ENCODE assay signal across 8 cellular contexts in the genomic region with DNA sequence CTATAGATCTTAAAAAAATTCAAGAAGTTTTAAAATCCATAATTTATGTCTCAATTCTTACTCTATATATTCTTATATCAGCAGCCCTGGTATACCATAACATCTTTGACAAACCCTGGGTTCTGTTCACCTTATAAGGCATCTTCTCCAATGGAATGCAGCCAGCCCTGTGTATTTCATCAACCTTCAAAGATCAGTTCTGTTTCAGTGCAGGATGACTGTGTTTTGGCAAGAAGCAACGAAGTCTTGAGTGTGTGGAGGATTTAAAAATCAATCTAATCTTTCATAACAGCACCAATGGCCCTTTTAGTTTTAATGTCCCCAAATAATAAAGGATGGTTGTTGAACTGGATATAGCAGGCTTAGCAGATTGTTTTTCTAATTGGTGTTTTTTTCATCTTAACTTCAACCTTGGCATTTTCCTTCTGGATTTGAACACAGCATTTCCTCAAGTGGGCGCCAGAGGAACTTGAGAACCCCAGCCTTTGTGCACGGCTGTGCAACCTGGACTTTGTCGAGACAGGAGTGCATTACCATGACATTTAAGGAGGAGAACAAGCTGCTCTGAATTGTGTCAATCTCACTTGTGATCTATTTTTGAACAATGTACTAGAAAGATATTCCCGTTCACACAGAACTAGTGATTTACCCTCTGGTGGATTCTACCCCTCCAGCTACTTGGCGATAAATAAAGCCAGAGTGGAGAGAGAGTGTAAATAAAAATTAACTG.
DNase-seq lines count a peak whose midpoint lies in the region; ATAC-seq and TF ChIP-seq lines count a peak whose summit lies in the region.

No MANE protein-coding gene starts in this region.

- H3K9me3 Mint-ChIP-seq in brain = peaks cover 0 to 9% (median 8%) of the 10 kb centered on the region in 5 experiments

- peaks cover 28% of the 10 kb centered on the region for H3K4me1 Mint-ChIP-seq in brain

- no peak for ATAC-seq in HG02588 (IDR thresholded peaks at IDR 0.05; ENCODE audit: unreplicated experiment)

- peak; percentile 23 for DNase-seq in CD1c-positive myeloid dendritic cell (ENCODE audit: extremely low spot score)
- peak; percentile 76 for DNase-seq in left kidney (ENCODE audit: low read depth, low spot score)
- no peak for DNase-seq in NCI-H2196 treated with DMSO at 0.1 percent for 48 hours (lab: John Stamatoyannopoulos, UW; ENCODE audit: unreplicated experiment)
- no peak for DNase-seq in stimulated activated naive CD4-positive, alpha-beta T cell treated with Interleukin-2 at 50 U/mL for 16 hours (lab: John Stamatoyannopoulos, UW)
- no peak for DNase-seq in SKM-1 treated with dmso at 0.1 percent for 144 hours (lab: John Stamatoyannopoulos, UW; ENCODE audit: unreplicated experiment)

- TF ChIP-seq EP300 in Ishikawa (IDR thresholded peaks at IDR 0.05; ENCODE audit: borderline replicate concordance) = no peak

- H3K36me3 Mint-ChIP-seq in brain = no peaks in the 10 kb centered on the region

- H3K27me3 Mint-ChIP-seq in brain = peaks cover 2% of the 10 kb centered on the region

- TF ChIP-seq CTCF in brain (conservative IDR thresholded peaks at IDR 0.05) = peak; percentile 49 to 54

- TF ChIP-seq RAD21 in Ishikawa (IDR thresholded peaks at IDR 0.05; ENCODE audit: low read depth) = peak; percentile 82

- peak overlapping the region in 3 of 5 experiments; percentile 70 to 85 (median 81) for H3K27ac Mint-ChIP-seq in brain

- H3K4me3 Mint-ChIP-seq in brain = no peak overlapping the region

TF ChIP-seq in Ishikawa, 13 proteins besides CTCF, POLR2A, EP300 and RAD21:
- TF ChIP-seq NFIC (IDR thresholded peaks at IDR 0.05) (no peak), YY1 (IDR thresholded peaks at IDR 0.05; ENCODE audit: low read depth) (no peak), EGR1 (IDR thresholded peaks at IDR 0.05) (no peak), TAF1 (IDR thresholded peaks at IDR 0.05; ENCODE audit: low read depth) (no peak), CREB1 (IDR thresholded peaks at IDR 0.05; ENCODE audit: low read depth) (no peak), TEAD4 (IDR thresholded peaks at IDR 0.05) (no peak)
- TF ChIP-seq, protein P1, sequence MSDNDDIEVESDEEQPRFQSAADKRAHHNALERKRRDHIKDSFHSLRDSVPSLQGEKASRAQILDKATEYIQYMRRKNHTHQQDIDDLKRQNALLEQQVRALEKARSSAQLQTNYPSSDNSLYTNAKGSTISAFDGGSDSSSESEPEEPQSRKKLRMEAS (IDR thresholded peaks at IDR 0.05) = no peak
- TF ChIP-seq, protein P2, sequence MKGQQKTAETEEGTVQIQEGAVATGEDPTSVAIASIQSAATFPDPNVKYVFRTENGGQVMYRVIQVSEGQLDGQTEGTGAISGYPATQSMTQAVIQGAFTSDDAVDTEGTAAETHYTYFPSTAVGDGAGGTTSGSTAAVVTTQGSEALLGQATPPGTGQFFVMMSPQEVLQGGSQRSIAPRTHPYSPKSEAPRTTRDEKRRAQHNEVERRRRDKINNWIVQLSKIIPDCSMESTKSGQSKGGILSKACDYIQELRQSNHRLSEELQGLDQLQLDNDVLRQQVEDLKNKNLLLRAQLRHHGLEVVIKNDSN (IDR thresholded peaks at IDR 0.05) = no peak
TF ChIP-seq in Ishikawa: peak in this region for 0.

Comparison
In these comparisons a context has a peak if more than half of its experiments do, and no peak if none do; other contexts are left out.
1. DNase-seq: peak in CD1c-positive myeloid dendritic cell (single experiment) and left kidney (single experiment); none in NCI-H2196 treated with DMSO at 0.1 percent for 48 hours (single experiment), stimulated activated naive CD4-positive, alpha-beta T cell treated with Interleukin-2 at 50 U/mL for 16 hours (single experiment) and SKM-1 treated with dmso at 0.1 percent for 144 hours (single experiment).